14 cellular contexts compared by ENCODE assay signal in the genomic region with DNA sequence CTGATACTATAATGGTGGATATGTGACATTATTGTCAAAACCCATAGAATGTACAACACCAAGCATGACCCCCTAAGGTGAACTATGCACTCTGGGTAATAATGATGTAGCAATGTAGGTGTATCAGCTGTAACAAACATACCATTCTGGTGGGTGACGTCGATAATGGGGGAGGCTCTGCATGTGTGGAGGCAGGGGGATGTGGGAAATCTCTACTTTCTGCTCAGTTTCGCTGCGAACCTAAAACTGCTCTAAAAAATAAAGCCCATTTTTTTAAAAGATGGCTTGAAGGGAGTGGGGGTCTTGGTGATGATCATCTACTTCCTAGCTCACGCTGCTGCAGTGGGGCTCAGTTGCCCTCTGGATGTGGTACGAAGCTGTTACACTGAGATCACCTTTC. TPM values are rescaled to one million over a fixed set of nuclear protein-coding genes. Genes with fewer than 3 reads are reported as not detected.
DNase-seq lines count a peak whose midpoint lies in the region; ATAC-seq and TF ChIP-seq lines count a peak whose summit lies in the region.
"Had no signal": no experiment of that assay in that cellular context is flagged by ENCODE, and none has a peak within 500 bp of the region (broad histone marks: within the 10 kb centered on the region; RNA-seq: fewer than 3 reads in every experiment).

No MANE protein-coding gene starts in this region.

- no peaks in the 10 kb centered on the region for H3K4me1 ChIP-seq in right atrium auricular region
- peaks cover 11% of the 10 kb centered on the region for H3K4me1 ChIP-seq in left ventricle myocardium inferior
- H3K4me1 ChIP-seq in osteoblast (ENCODE audit: insufficient read depth, low read length): no peaks in the 10 kb centered on the region
- H3K4me1 ChIP-seq: BE2C, Caco-2 had no signal

- no peak for ATAC-seq in left colon
- ATAC-seq: HepG2 had no signal

- no peak overlapping the region for H2AFZ ChIP-seq in osteoblast (ENCODE audit: low read length)

- H3K27me3 ChIP-seq in right atrium auricular region: no peaks in the 10 kb centered on the region
- H3K27me3 ChIP-seq in left ventricle myocardium inferior (ENCODE audit: low read depth): peaks cover 27% of the 10 kb centered on the region
- H3K27me3 ChIP-seq in osteoblast (ENCODE audit: insufficient read depth, low read length): peaks cover 17% of the 10 kb centered on the region

- H3K4me2 ChIP-seq in osteoblast (ENCODE audit: insufficient read depth, low read length): no peak overlapping the region

- H4K20me1 ChIP-seq in osteoblast (ENCODE audit: insufficient read depth, low read length): no peaks in the 10 kb centered on the region

- peaks cover 19% of the 10 kb centered on the region for H3K36me3 Mint-ChIP-seq in glutamatergic neuron (ENCODE audit: unreplicated experiment)

- peak overlapping the region; percentile 75 for H3K27ac Mint-ChIP-seq in glutamatergic neuron (ENCODE audit: unreplicated experiment)
- H3K27ac Mint-ChIP-seq: CD4-positive, alpha-beta T cell; H9 had no signal

- H3K36me3 ChIP-seq in right atrium auricular region (no peaks in the 10 kb centered on the region), left ventricle myocardium inferior (no peaks in the 10 kb centered on the region), osteoblast (ENCODE audit: insufficient read depth, low read length) (no peaks in the 10 kb centered on the region)
- H3K36me3 ChIP-seq: BE2C had no signal

- peaks cover 23% of the 10 kb centered on the region for H3K9me3 Mint-ChIP-seq in glutamatergic neuron (ENCODE audit: unreplicated experiment)
- H3K9me3 Mint-ChIP-seq: CD4-positive, alpha-beta T cell; H9 had no signal

- H3K4me1 Mint-ChIP-seq in glutamatergic neuron (ENCODE audit: low read depth, unreplicated experiment): peaks cover 38% of the 10 kb centered on the region
- H3K4me1 Mint-ChIP-seq: H9 had no signal

- intact Hi-C loops in left ventricle myocardium inferior (cut with micrococcal nuclease): no loop called here
- intact Hi-C loops in left colon (cut with DNase I, micrococcal nuclease): no loop called here

- H3K27ac ChIP-seq in right atrium auricular region: no peak overlapping the region
- no peak overlapping the region for H3K27ac ChIP-seq in left ventricle myocardium inferior (replicated peaks)
- H3K27ac ChIP-seq in osteoblast (ENCODE audit: low read depth, low read length): no peak overlapping the region

- H3K9me3 ChIP-seq in right atrium auricular region (no peaks in the 10 kb centered on the region), left ventricle myocardium inferior (replicated peaks) (peaks cover 10% of the 10 kb centered on the region), osteoblast (ENCODE audit: low read depth, low read length) (no peaks in the 10 kb centered on the region)
- H3K9me3 ChIP-seq: BE2C, Caco-2 had no signal

- peaks cover 14% of the 10 kb centered on the region for H3K27me3 Mint-ChIP-seq in glutamatergic neuron (ENCODE audit: unreplicated experiment)

- H3K4me3 Mint-ChIP-seq in glutamatergic neuron (ENCODE audit: unreplicated experiment): no peak overlapping the region
- H3K4me3 Mint-ChIP-seq: CD4-positive, alpha-beta T cell; H9 had no signal

- no peak overlapping the region for H3K4me3 ChIP-seq in right atrium auricular region
- H3K4me3 ChIP-seq in left ventricle myocardium inferior: no peak overlapping the region
- no peak overlapping the region for H3K4me3 ChIP-seq in osteoblast (ENCODE audit: insufficient read depth, low read length)

- H3K79me2 ChIP-seq in osteoblast (ENCODE audit: insufficient read depth, low read length): no peaks in the 10 kb centered on the region

- DNase-seq in right atrium auricular region (ENCODE audit: low spot score) (peak; percentile 4), left ventricle myocardium inferior (no peak), glutamatergic neuron (no peak), osteoblast (ENCODE audit: insufficient read length, low spot score, missing footprints) (peak; percentile 60), NCI-H1694 (lab: John Stamatoyannopoulos, UW) (no peak), left colon (no peak), NCI-H2171 treated with DMSO at 0.1 percent for 48 hours (lab: John Stamatoyannopoulos, UW) (no peak)
- DNase-seq: ACHN; BE2C; C1 segment of cervical spinal cord; Caco-2; CD4-positive, alpha-beta T cell; H9 had no signal

- TF ChIP-seq CTCF in right atrium auricular region (IDR thresholded peaks at IDR 0.05) (no peak), left ventricle myocardium inferior (IDR thresholded peaks at IDR 0.05; ENCODE audit: borderline replicate concordance) (no peak), glutamatergic neuron (IDR thresholded peaks at IDR 0.05; ENCODE audit: partially characterized antibody, unreplicated experiment) (no peak), osteoblast (IDR thresholded peaks at IDR 0.05; ENCODE audit: extremely low read depth, low read depth, low read length) (no peak)

RNA-seq across cellular contexts. Expression of gene RASGEF1C, which starts 51.1 kb away (rescaled TPM):
- under 1 TPM; 0.55 to 0.67 TPM for total RNA-seq in right atrium auricular region
- 0.27 TPM for total RNA-seq in left ventricle myocardium inferior
- 21.1 TPM for total RNA-seq in glutamatergic neuron (ENCODE audit: unreplicated experiment)
- total RNA-seq in osteoblast: under 0.01 TPM in 1 of 2 replicates, not detected in the other
- total RNA-seq in left colon: under 1 TPM in 1 of 2 donors, not detected in 1; 0.17 TPM
- total RNA-seq: Caco-2; CD4-positive, alpha-beta T cell; HepG2 had no signal

Comparison
In these comparisons a context has a peak if more than half of its experiments do, and no peak if none do; other contexts are left out.
1. DNase-seq: peak in right atrium auricular region (single experiment) and osteoblast (single experiment); none in left ventricle myocardium inferior (single experiment), glutamatergic neuron (single experiment), NCI-H1694 (single experiment), left colon (0 of 2) and NCI-H2171 treated with DMSO at 0.1 percent for 48 hours (single experiment).
2. RNA of gene RASGEF1C, which starts 51.1 kb away (total RNA-seq): 21.1 TPM in glutamatergic neuron (single experiment); 0.55 to 0.67 TPM in right atrium auricular region, 0.27 TPM in left ventricle myocardium inferior (single experiment), 0.17 TPM in left colon and under 0.01 TPM in osteoblast; every median in the first group is over 10 times any median in the second.